ENCODE assay signal across 23 cellular contexts in the genomic region with DNA sequence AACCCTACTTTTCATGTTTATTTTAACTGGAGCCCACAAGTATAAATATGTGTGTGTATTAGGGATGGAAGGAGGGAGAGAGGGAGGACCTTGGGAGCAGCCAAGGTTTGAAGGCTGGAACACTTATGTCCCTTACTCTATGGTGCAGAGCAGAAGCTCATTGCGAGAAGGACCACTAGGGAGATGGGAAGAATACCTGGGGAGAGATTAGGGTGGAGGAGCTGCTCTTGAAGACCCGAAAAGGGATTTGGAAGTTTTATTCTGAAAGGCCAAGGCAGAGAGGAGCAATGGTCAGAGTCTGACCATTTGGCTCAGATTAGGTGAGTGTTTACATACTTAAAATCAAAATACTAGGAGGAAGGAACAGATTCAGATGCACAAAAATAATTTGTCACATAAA. TPM values are rescaled to one million over a fixed set of nuclear protein-coding genes. Genes with fewer than 3 reads are reported as not detected.
A peak's percentile ranks its signal among the peaks of the same experiment; 100 is the strongest.
DNase-seq lines count a peak whose midpoint lies in the region; ATAC-seq and TF ChIP-seq lines count a peak whose summit lies in the region.
"Had no signal": no experiment of that assay in that cellular context is flagged by ENCODE, and none has a peak within 500 bp of the region (broad histone marks: within the 10 kb centered on the region; RNA-seq: fewer than 3 reads in every experiment).

No MANE protein-coding gene starts in this region.

- no peak overlapping the region for H3K4me3 ChIP-seq in brain microvascular endothelial cell (ENCODE audit: low read depth, low read length)
- H3K4me3 ChIP-seq: esophagus muscularis mucosa, PC-9, SJCRH30, smooth muscle cell had no signal

- peak overlapping the region; percentile 98 for H3K27ac Mint-ChIP-seq in T-helper 17 cell
- H3K27ac Mint-ChIP-seq in dendritic cell treated with granulocyte-macrophage colony-stimulating factor and Interleukin-4, amounts not matched to agents 40 ng/mL and 50 ng/mL, for 4 days: peak overlapping the region; percentile 36
- H3K27ac Mint-ChIP-seq in stimulated activated effector memory CD8-positive, alpha-beta T cell treated with anti-CD3 and anti-CD28 coated beads, Interleukin-12 subunit alpha, Interleukin-12 subunit beta, amount 100 ng/mL, for 72 hours: peak overlapping the region; percentile 99

- TF ChIP-seq CTCF in brain microvascular endothelial cell (IDR thresholded peaks at IDR 0.05; ENCODE audit: low read depth, low read length, missing control alignments): no peak

- no peak for DNase-seq in activated T-cell treated with anti-CD3 and anti-CD28 coated beads, Interleukin-2, amount 50 U/mL, for 4 hours
- DNase-seq in activated T-cell treated with anti-CD3 and anti-CD28 coated beads for 4 hours (no peak), T-helper 17 cell (no peak), brain microvascular endothelial cell (no peak), caudate nucleus (lab: John Stamatoyannopoulos, UW) (no peak)
- DNase-seq in stimulated activated effector memory CD8-positive, alpha-beta T cell treated with anti-CD3 and anti-CD28 coated beads, Interleukin-12 subunit alpha, Interleukin-12 subunit beta, amount 100 ng/mL, for 72 hours (ENCODE audit: low spot score in 2 of 2): peak in 1 of 2 donors; percentile 50
- DNase-seq: ACHN; activated CD4-positive, CD25-positive, alpha-beta regulatory T cell; activated CD8-positive, alpha-beta memory T cell treated with anti-CD3 and anti-CD28 coated beads, Interleukin-2, amount 50 U/mL, for 4 hours; amniotic stem cell; DMS53; left cardiac atrium; PC-9; SJCRH30; stimulated activated CD4-positive, alpha-beta T cell treated with anti-CD3 and anti-CD28 coated beads, Interleukin-4, amount 100 ng/mL, for 4 hours; T-helper 9 cell had no signal

- no peaks in the 10 kb centered on the region for H3K9me3 Mint-ChIP-seq in activated T-cell treated with anti-CD3 and anti-CD28 coated beads, Interleukin-2, amount 50 U/mL, for 4 hours
- no peaks in the 10 kb centered on the region for H3K9me3 Mint-ChIP-seq in dendritic cell treated with granulocyte-macrophage colony-stimulating factor and Interleukin-4, amounts not matched to agents 40 ng/mL and 50 ng/mL, for 4 days
- no peaks in the 10 kb centered on the region for H3K9me3 Mint-ChIP-seq in stimulated activated effector memory CD8-positive, alpha-beta T cell treated with anti-CD3 and anti-CD28 coated beads, Interleukin-12 subunit alpha, Interleukin-12 subunit beta, amount 100 ng/mL, for 72 hours

- H3K9me3 ChIP-seq in T-helper 17 cell (ENCODE audit: control insufficient read depth, low read length, poor library complexity, severe bottlenecking): peaks cover 4% of the 10 kb centered on the region
- H3K9me3 ChIP-seq: esophagus muscularis mucosa, SJCRH30 had no signal

- no peaks in the 10 kb centered on the region for H3K36me3 ChIP-seq in brain microvascular endothelial cell (replicated peaks)
- H3K36me3 ChIP-seq: esophagus muscularis mucosa, SJCRH30 had no signal

- H3K4me3 Mint-ChIP-seq in activated T-cell treated with anti-CD3 and anti-CD28 coated beads, Interleukin-2, amount 50 U/mL, for 4 hours: peak overlapping the region; percentile 97
- peak overlapping the region; percentile 87 for H3K4me3 Mint-ChIP-seq in T-helper 17 cell
- no peak overlapping the region for H3K4me3 Mint-ChIP-seq in dendritic cell treated with granulocyte-macrophage colony-stimulating factor and Interleukin-4, amounts not matched to agents 40 ng/mL and 50 ng/mL, for 4 days
- H3K4me3 Mint-ChIP-seq in stimulated activated effector memory CD8-positive, alpha-beta T cell treated with anti-CD3 and anti-CD28 coated beads, Interleukin-12 subunit alpha, Interleukin-12 subunit beta, amount 100 ng/mL, for 72 hours: peak overlapping the region; percentile 93

- intact Hi-C loops in dendritic cell treated with granulocyte-macrophage colony-stimulating factor and Interleukin-4, amounts not matched to agents 40 ng/mL and 50 ng/mL, for 4 days (cut with micrococcal nuclease): no loop called here

- ATAC-seq in activated T-cell treated with anti-CD3 and anti-CD28 coated beads, Interleukin-2, amount 50 U/mL, for 4 hours: no peak
- ATAC-seq in T-helper 17 cell: no peak
- ATAC-seq in stimulated activated effector memory CD8-positive, alpha-beta T cell treated with anti-CD3 and anti-CD28 coated beads, Interleukin-12 subunit alpha, Interleukin-12 subunit beta, amount 100 ng/mL, for 72 hours: no peak
- ATAC-seq in GM19328 (IDR thresholded peaks at IDR 0.05; ENCODE audit: unreplicated experiment): no peak

- H3K36me3 Mint-ChIP-seq in activated T-cell treated with anti-CD3 and anti-CD28 coated beads, Interleukin-2, amount 50 U/mL, for 4 hours (ENCODE audit: insufficient read depth): peaks cover 87% of the 10 kb centered on the region
- peaks cover 21% of the 10 kb centered on the region for H3K36me3 Mint-ChIP-seq in T-helper 17 cell (ENCODE audit: low read depth)
- peaks cover 20% of the 10 kb centered on the region for H3K36me3 Mint-ChIP-seq in dendritic cell treated with granulocyte-macrophage colony-stimulating factor and Interleukin-4, amounts not matched to agents 40 ng/mL and 50 ng/mL, for 4 days (ENCODE audit: low read depth)
- peaks cover 100% of the 10 kb centered on the region for H3K36me3 Mint-ChIP-seq in stimulated activated effector memory CD8-positive, alpha-beta T cell treated with anti-CD3 and anti-CD28 coated beads, Interleukin-12 subunit alpha, Interleukin-12 subunit beta, amount 100 ng/mL, for 72 hours

- H3K27ac ChIP-seq in brain microvascular endothelial cell (no peak overlapping the region), caudate nucleus (ENCODE audit: low read depth, low read length) (no peak overlapping the region)
- H3K27ac ChIP-seq: C4-2B, esophagus muscularis mucosa, PC-9, SJCRH30 had no signal

- in situ Hi-C loops in brain microvascular endothelial cell (cut with HindIII; ENCODE audit: low pct_ligation_motif_present, low sequenced_read_pairs): no loop called here

- H3K27me3 Mint-ChIP-seq in activated T-cell treated with anti-CD3 and anti-CD28 coated beads, Interleukin-2, amount 50 U/mL, for 4 hours (ENCODE audit: low read depth): no peaks in the 10 kb centered on the region
- no peaks in the 10 kb centered on the region for H3K27me3 Mint-ChIP-seq in T-helper 17 cell
- H3K27me3 Mint-ChIP-seq in dendritic cell treated with granulocyte-macrophage colony-stimulating factor and Interleukin-4, amounts not matched to agents 40 ng/mL and 50 ng/mL, for 4 days: no peaks in the 10 kb centered on the region

- peaks cover 73% of the 10 kb centered on the region for H3K4me1 Mint-ChIP-seq in activated T-cell treated with anti-CD3 and anti-CD28 coated beads, Interleukin-2, amount 50 U/mL, for 4 hours (ENCODE audit: low read depth)
- peaks cover 69% of the 10 kb centered on the region for H3K4me1 Mint-ChIP-seq in T-helper 17 cell
- H3K4me1 Mint-ChIP-seq in dendritic cell treated with granulocyte-macrophage colony-stimulating factor and Interleukin-4, amounts not matched to agents 40 ng/mL and 50 ng/mL, for 4 days (ENCODE audit: low read depth): peaks cover 44% of the 10 kb centered on the region
- H3K4me1 Mint-ChIP-seq in stimulated activated effector memory CD8-positive, alpha-beta T cell treated with anti-CD3 and anti-CD28 coated beads, Interleukin-12 subunit alpha, Interleukin-12 subunit beta, amount 100 ng/mL, for 72 hours: peaks cover 81% of the 10 kb centered on the region

- no peaks in the 10 kb centered on the region for H3K27me3 ChIP-seq in brain microvascular endothelial cell (replicated peaks)
- H3K27me3 ChIP-seq: esophagus muscularis mucosa, SJCRH30 had no signal

RNA-seq across cellular contexts. Expression of gene CD2, which starts 8.1 kb away (rescaled TPM):
- 100 to 1,000 TPM; 353 to 393 (median 374) TPM for total RNA-seq in activated T-cell treated with anti-CD3 and anti-CD28 coated beads, Interleukin-2, amount 50 U/mL, for 4 hours
- 100 to 1,000 TPM; 152 to 172 TPM for total RNA-seq in T-helper 17 cell
- total RNA-seq: M059J, PC-9, SJCRH30, smooth muscle cell, temporal lobe had no signal

Comparison
In these comparisons a context has a peak if more than half of its experiments do, and no peak if none do; other contexts are left out.
1. H3K27ac Mint-ChIP-seq: peak in every context shown above with its lines; median percentile 99 in stimulated activated effector memory CD8-positive, alpha-beta T cell treated with anti-CD3 and anti-CD28 coated beads, Interleukin-12 subunit alpha, Interleukin-12 subunit beta, amount 100 ng/mL, for 72 hours; 98 in T-helper 17 cell; 36 in dendritic cell treated with granulocyte-macrophage colony-stimulating factor and Interleukin-4, amounts not matched to agents 40 ng/mL and 50 ng/mL, for 4 days.